8 cellular contexts compared by ENCODE assay signal in genomic region chr14:92122761-92123160, GRCh38. TPM values are rescaled to one million over a fixed set of nuclear protein-coding genes. Genes with fewer than 3 reads are reported as not detected.
DNase-seq lines count a peak whose midpoint lies in the region; ATAC-seq and TF ChIP-seq lines count a peak whose summit lies in the region.
"Had no signal": no experiment of that assay in that cellular context is flagged by ENCODE, and none has a peak within 500 bp of the region (broad histone marks: within the 10 kb centered on the region; RNA-seq: fewer than 3 reads in every experiment).

No MANE protein-coding gene starts in this region.

- 49% methylated on average over 9 of the region's 9 CpGs for WGBS in hepatocyte (ENCODE audit: low lambda C conversion rate, missing lambda C conversion rate)
- WGBS in spleen, 5 donors: 29 to 52% (median 47%) methylated on average over 9 of the region's 9 CpGs

- in situ Hi-C loops in HAP-1 (cut with MboI; ENCODE audit: low sequenced_read_pairs): no loop called here

- peak overlapping the region; percentile 100 for H3K4me3 Mint-ChIP-seq in activated B cell treated with CpG ODN at 0.5 μM for 24 hours

- intact Hi-C loops in activated B cell treated with CpG ODN at 0.5 μM for 24 hours (cut with micrococcal nuclease): loop anchor here (5.0 kb wide), 2 partner anchors 555 to 1740 kb away; no protein-coding TSS in a partner anchor
- intact Hi-C loops in spleen (cut with DNase I; ENCODE audit: low total_unique reads): no loop called here

- H3K27ac Mint-ChIP-seq in activated B cell treated with CpG ODN at 0.5 μM for 24 hours: peak overlapping the region; percentile 100

- no peaks in the 10 kb centered on the region for H3K9me3 ChIP-seq in HAP-1
- H3K9me3 ChIP-seq in hepatocyte (ENCODE audit: low read depth): no peaks in the 10 kb centered on the region
- no peaks in the 10 kb centered on the region for H3K9me3 ChIP-seq in spleen

- H3K36me3 ChIP-seq in HAP-1 (replicated peaks) (peaks cover 32% of the 10 kb centered on the region), hepatocyte (replicated peaks; ENCODE audit: insufficient read depth, low read depth) (no peaks in the 10 kb centered on the region), spleen (peaks cover 0 to 41% (median 11%) of the 10 kb centered on the region in 6 donors)

- H3K27ac ChIP-seq in hepatocyte: peak overlapping the region; percentile 98
- peak overlapping the region in 7 of 8 donors; percentile 86 to 96 (median 95) for H3K27ac ChIP-seq in spleen

- no peak for TF ChIP-seq POLR2A in spleen (IDR thresholded peaks at IDR 0.05)

- CTCF ChIA-PET in activated B cell treated with CpG ODN at 0.5 μM for 24 hours (lab: Charles Lee): interaction anchor here (1.6 to 2.8 kb wide), 3 partner anchors 11 to 564 kb away, joined by 3 to 18 read pairs (median 3); partner anchors contain the start of gene ATXN3

- H3K79me2 ChIP-seq in hepatocyte: peaks cover 75% of the 10 kb centered on the region

- peak overlapping the region; percentile 90 for H3K4me2 ChIP-seq in hepatocyte

- H3K27me3 Mint-ChIP-seq in activated B cell treated with CpG ODN at 0.5 μM for 24 hours: no peaks in the 10 kb centered on the region

- ATAC-seq in activated B cell treated with CpG ODN at 0.5 μM for 24 hours (ENCODE audit: low read depth) (no peak), HG03378 (IDR thresholded peaks at IDR 0.05; ENCODE audit: unreplicated experiment) (no peak), GM19023 (IDR thresholded peaks at IDR 0.05; ENCODE audit: unreplicated experiment) (no peak)

- no peaks in the 10 kb centered on the region for H4K20me1 ChIP-seq in hepatocyte (ENCODE audit: insufficient read depth, poor library complexity, severe bottlenecking)

- TF ChIP-seq CTCF in activated B cell treated with CpG ODN at 0.5 μM for 24 hours (IDR thresholded peaks at IDR 0.05) (no peak), hepatocyte (IDR thresholded peaks at IDR 0.05; ENCODE audit: poor library complexity) (no peak), spleen (IDR thresholded peaks at IDR 0.05 in 8 of 11, conservative IDR thresholded peaks at IDR 0.05 in 3 of 11) (no peak)

- DNase-seq in HAP-1 (ENCODE audit: low spot score in 2 of 2) (no peak), activated B cell treated with CpG ODN at 0.5 μM for 24 hours (no peak), hepatocyte (ENCODE audit: low spot score) (no peak), spleen (no peak), activated gamma-delta T cell (lab: John Stamatoyannopoulos, UW) (no peak)
- DNase-seq: NCI-H187 treated with DMSO at 0.1 percent for 48 hours had no signal

- H3K4me3 ChIP-seq in HAP-1 (peak overlapping the region; percentile 96), hepatocyte (peak overlapping the region; percentile 95), spleen (peak overlapping the region; percentile 71 to 95 (median 88))

- peaks cover 39% of the 10 kb centered on the region for H3K4me1 Mint-ChIP-seq in activated B cell treated with CpG ODN at 0.5 μM for 24 hours

- H3K9me3 Mint-ChIP-seq in activated B cell treated with CpG ODN at 0.5 μM for 24 hours: no peaks in the 10 kb centered on the region

- no peaks in the 10 kb centered on the region for H3K9me2 ChIP-seq in hepatocyte (replicated peaks; ENCODE audit: insufficient read depth)

- H2AFZ ChIP-seq in hepatocyte: peak overlapping the region; percentile 97

- H3K27me3 ChIP-seq in HAP-1 (ENCODE audit: low read depth): no peaks in the 10 kb centered on the region
- H3K27me3 ChIP-seq in hepatocyte: no peaks in the 10 kb centered on the region
- H3K27me3 ChIP-seq in spleen (replicated peaks in 1 of 7): no peaks in the 10 kb centered on the region

- H3K4me1 ChIP-seq in HAP-1 (peaks cover 15% of the 10 kb centered on the region), hepatocyte (ENCODE audit: insufficient read depth) (peaks cover 13% of the 10 kb centered on the region), spleen (peaks cover 18 to 90% (median 50%) of the 10 kb centered on the region in 6 donors)

- H3K36me3 Mint-ChIP-seq in activated B cell treated with CpG ODN at 0.5 μM for 24 hours (ENCODE audit: low read depth): peaks cover 27% of the 10 kb centered on the region

- POLR2A ChIA-PET in activated B cell treated with CpG ODN at 0.5 μM for 24 hours (lab: Charles Lee): interaction anchor here (0.6 to 6.6 kb wide), 8 partner anchors 16 to 626 kb away, joined by 3 to 141 read pairs (median 5); partner anchors contain the start of genes ATXN3, LGMN and TRIP11

RNA-seq across cellular contexts. Expression of gene CPSF2, which starts 1.0 kb away (rescaled TPM):
- total RNA-seq in activated B cell treated with CpG ODN at 0.5 μM for 24 hours (46.9 and 53.2 TPM in 2 replicates), hepatocyte (39.6 and 47.6 TPM in 2 replicates), spleen (10 to 100 TPM; 32.0 to 59.7 (median 47.8) TPM)
- polyA plus RNA-seq in hepatocyte (23.3 and 25.2 TPM in 2 replicates), spleen (1 to 10 TPM; 4.5 to 9.7 (median 7.7) TPM)

RNA-seq across cellular contexts. Expression of gene NDUFB1, which starts 1.3 kb away (rescaled TPM):
- total RNA-seq in activated B cell treated with CpG ODN at 0.5 μM for 24 hours (88.2 and 94.2 TPM in 2 replicates), hepatocyte (206 and 351 TPM in 2 replicates), spleen (100 to 1,000 TPM in 3 of 7 donors, 10 to 100 TPM in 4; 67.2 to 237 (median 85.7) TPM)
- polyA plus RNA-seq in hepatocyte (316 and 317 TPM in 2 replicates), spleen (100 to 1,000 TPM; 533 to 582 (median 580) TPM)

RNA-seq across cellular contexts. Expression of gene ATXN3, which starts 16.4 kb away (rescaled TPM):
- 23.8 and 29.3 TPM in 2 replicates for total RNA-seq in activated B cell treated with CpG ODN at 0.5 μM for 24 hours
- 19.7 and 24.4 TPM in 2 replicates for total RNA-seq in hepatocyte
- polyA plus RNA-seq in hepatocyte: 15.0 and 15.3 TPM in 2 replicates
- total RNA-seq in spleen: 10 to 100 TPM; 27.1 to 76.0 (median 43.8) TPM
- 10 to 100 TPM in 2 of 3 donors, 1 to 10 TPM in 1; 9.4 to 23.8 (median 13.2) TPM for polyA plus RNA-seq in spleen
